ENCODE assay signal across 1 cellular context in genomic region chr17:7328840-7329359, GRCh38.
A peak's percentile ranks its signal among the peaks of the same experiment; 100 is the strongest.
TF ChIP-seq lines count a peak whose summit lies in the region.

TSS of gene NEURL4 (minus strand) at chr17:7329335. CDS start at chr17:7329312, 23 bp downstream.

TF ChIP-seq in H1, 55 proteins besides CTCF, POLR2A, EP300 and RAD21 (continued from another document):
- TF ChIP-seq YY1 (IDR thresholded peaks at IDR 0.05; ENCODE audit: low read depth, low read length) (peak; percentile 86), SIRT6 (IDR thresholded peaks at IDR 0.05; ENCODE audit: low read length) (no peak), PHF8 (conservative IDR thresholded peaks at IDR 0.05; ENCODE audit: low read depth, low read length) (no peak), SP1 (IDR thresholded peaks at IDR 0.05; ENCODE audit: low read depth, low read length) (no peak), TAF1 (IDR thresholded peaks at IDR 0.05; ENCODE audit: low read depth, low read length) (peak; percentile 39; the same call in 1 of the 2 replicates), KDM1A (IDR thresholded peaks at IDR 0.05; ENCODE audit: borderline replicate concordance, low read length) (no peak), SAP30 (IDR thresholded peaks at IDR 0.05; ENCODE audit: insufficient read depth, insufficient replicate concordance, low read length) (no peak), CEBPB (IDR thresholded peaks at IDR 0.05; ENCODE audit: low read depth, low read length) (no peak), SIX5 (IDR thresholded peaks at IDR 0.05; ENCODE audit: low read depth, low read length) (0 out of 2 replicates have a peak, but pooled peaks have one; percentile 10), RXRA (IDR thresholded peaks at IDR 0.05; ENCODE audit: insufficient read depth, low read depth, low read length) (no peak), RBBP5 (IDR thresholded peaks at IDR 0.05; ENCODE audit: borderline replicate concordance, low read depth, low read length) (no peak), SP2 (IDR thresholded peaks at IDR 0.05; ENCODE audit: low read length) (no peak), POU5F1 (IDR thresholded peaks at IDR 0.05; ENCODE audit: low read depth, low read length) (no peak), GABPA (IDR thresholded peaks at IDR 0.05; ENCODE audit: borderline replicate concordance, insufficient read depth, low read length) (no peak)
- TF ChIP-seq, protein P1, sequence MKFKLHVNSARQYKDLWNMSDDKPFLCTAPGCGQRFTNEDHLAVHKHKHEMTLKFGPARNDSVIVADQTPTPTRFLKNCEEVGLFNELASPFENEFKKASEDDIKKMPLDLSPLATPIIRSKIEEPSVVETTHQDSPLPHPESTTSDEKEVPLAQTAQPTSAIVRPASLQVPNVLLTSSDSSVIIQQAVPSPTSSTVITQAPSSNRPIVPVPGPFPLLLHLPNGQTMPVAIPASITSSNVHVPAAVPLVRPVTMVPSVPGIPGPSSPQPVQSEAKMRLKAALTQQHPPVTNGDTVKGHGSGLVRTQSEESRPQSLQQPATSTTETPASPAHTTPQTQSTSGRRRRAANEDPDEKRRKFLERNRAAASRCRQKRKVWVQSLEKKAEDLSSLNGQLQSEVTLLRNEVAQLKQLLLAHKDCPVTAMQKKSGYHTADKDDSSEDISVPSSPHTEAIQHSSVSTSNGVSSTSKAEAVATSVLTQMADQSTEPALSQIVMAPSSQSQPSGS (IDR thresholded peaks at IDR 0.05; ENCODE audit: low read length) = no peak
TF ChIP-seq in H1: peak in this region for 4.
